14 cellular contexts compared by ENCODE assay signal in the genomic region with DNA sequence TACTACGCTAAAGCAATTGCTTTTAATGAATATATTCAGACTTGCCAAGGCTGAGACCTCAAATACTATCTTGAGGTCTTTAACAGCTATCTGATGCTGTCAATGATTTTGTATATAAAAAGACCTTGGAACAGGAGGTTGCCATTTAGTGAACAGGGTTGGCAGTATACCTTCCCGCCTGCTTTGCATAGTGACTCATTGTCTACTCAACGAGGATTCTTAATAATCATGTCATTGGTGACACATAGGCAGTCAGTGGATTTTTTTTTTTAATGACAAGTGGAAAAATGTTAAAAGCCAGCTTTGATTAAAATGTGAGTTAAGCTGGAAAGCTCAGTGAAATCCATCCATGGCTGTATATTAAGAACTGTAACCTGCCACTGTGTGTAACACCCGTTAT.
"Had no signal": no experiment of that assay in that cellular context is flagged by ENCODE, and none has a peak within 500 bp of the region (broad histone marks: within the 10 kb centered on the region; RNA-seq: fewer than 3 reads in every experiment).

No MANE protein-coding gene starts in this region.

- H3K27ac ChIP-seq: colonic mucosa, sigmoid colon, upper lobe of left lung had no signal

- DNase-seq: activated CD4-positive, alpha-beta memory T cell treated with anti-CD3 and anti-CD28 coated beads for 36 hours; activated CD4-positive, CD25-positive, alpha-beta regulatory T cell treated with anti-CD3 and anti-CD28 coated beads, Interleukin-2, amount 50 U/mL, for 72 hours; activated CD8-positive, alpha-beta memory T cell treated with anti-CD3 and anti-CD28 coated beads, Interleukin-2, amount 50 U/mL, for 4 hours; activated T-cell treated with anti-CD3 and anti-CD28 coated beads, Interleukin-2, amount 50 U/mL, for 72 hours; colonic mucosa; effector CD8-positive, alpha-beta T cell; kidney; left ventricle myocardium superior; nephron progenitor cell; sigmoid colon; stimulated activated CD4-positive, alpha-beta T cell treated with anti-CD3 and anti-CD28 coated beads, Interleukin-2, amount 100 ng/mL, for 24 hours; stimulated activated naive CD4-positive, alpha-beta T cell; T-helper 2 cell; upper lobe of left lung had no signal

- H3K4me3 ChIP-seq: colonic mucosa, sigmoid colon, upper lobe of left lung had no signal

- ATAC-seq: left ventricle myocardium superior had no signal

- H3K4me1 ChIP-seq: colonic mucosa, sigmoid colon, upper lobe of left lung had no signal

- H3K36me3 ChIP-seq: colonic mucosa, sigmoid colon, upper lobe of left lung had no signal

- H3K9me3 ChIP-seq: colonic mucosa, upper lobe of left lung had no signal

- H3K27me3 ChIP-seq: colonic mucosa, sigmoid colon, upper lobe of left lung had no signal
